Comparison of ENCODE assay signal across 20 cellular contexts in genomic region chr17:9999948-10000695, GRCh38.
A peak's percentile ranks its signal among the peaks of the same experiment; 100 is the strongest.
DNase-seq lines count a peak whose midpoint lies in the region; ATAC-seq and TF ChIP-seq lines count a peak whose summit lies in the region.
"Had no signal": no experiment of that assay in that cellular context is flagged by ENCODE, and none has a peak within 500 bp of the region (broad histone marks: within the 10 kb centered on the region; RNA-seq: fewer than 3 reads in every experiment).

No MANE protein-coding gene starts in this region.

- H3K4me1 ChIP-seq in OCI-LY7 (ENCODE audit: insufficient read depth, low read length, poor library complexity, severe bottlenecking) = no peaks in the 10 kb centered on the region

- no peak overlapping the region for H3K4me3 Mint-ChIP-seq in effector memory CD8-positive, alpha-beta T cell
- H3K4me3 Mint-ChIP-seq: B cell, endodermal cell, GM23338, IgD-negative memory B cell, naive B cell, type B pancreatic cell had no signal

- H3K27me3 Mint-ChIP-seq in effector memory CD8-positive, alpha-beta T cell = no peaks in the 10 kb centered on the region
- H3K27me3 Mint-ChIP-seq: B cell, naive B cell had no signal

- no peaks in the 10 kb centered on the region for H3K9me3 Mint-ChIP-seq in effector memory CD8-positive, alpha-beta T cell
- H3K9me3 Mint-ChIP-seq: endodermal cell, GM23338, IgD-negative memory B cell, type B pancreatic cell had no signal

- no peak overlapping the region for H2AFZ ChIP-seq in OCI-LY7 (ENCODE audit: low read length)
- H2AFZ ChIP-seq: GM23338 had no signal

- no peaks in the 10 kb centered on the region for H3K9me2 ChIP-seq in OCI-LY7 (ENCODE audit: insufficient read depth, low read length)

- no peaks in the 10 kb centered on the region for H3K9me3 ChIP-seq in OCI-LY7 (ENCODE audit: low read length)

- H3K4me1 Mint-ChIP-seq in effector memory CD8-positive, alpha-beta T cell (ENCODE audit: low read depth in 2 of 2) = peaks cover 4 to 8% of the 10 kb centered on the region in 2 donors
- H3K4me1 Mint-ChIP-seq: B cell, naive B cell had no signal

- POLR2A ChIA-PET in HEK293T (lab: Yijun Ruan, JAX) = no interaction called here
- POLR2A ChIA-PET in OCI-LY7 (lab: Charles Lee) = interaction anchor here (0.7 kb wide), 1 partner anchor 75 kb away, joined by 3 read pairs; no protein-coding TSS in a partner anchor

- H3K27ac ChIP-seq in OCI-LY7 (ENCODE audit: low read depth, low read length, poor library complexity, severe bottlenecking) = no peak overlapping the region

- H3K27ac Mint-ChIP-seq in effector memory CD8-positive, alpha-beta T cell = peak overlapping the region; percentile 2 to 55
- H3K27ac Mint-ChIP-seq: activated naive CD4-positive, alpha-beta T cell treated with anti-CD3 and anti-CD28 coated beads, Interleukin-2, amount 50 U/mL, for 72 hours; B cell; endodermal cell; GM23338; IgD-negative memory B cell; type B pancreatic cell had no signal

- no peaks in the 10 kb centered on the region for H3K36me3 ChIP-seq in OCI-LY7 (ENCODE audit: insufficient read depth, low read length)

- H4K20me1 ChIP-seq in OCI-LY7 (ENCODE audit: insufficient read depth, low read length) = no peaks in the 10 kb centered on the region

- intact Hi-C loops in OCI-LY7 (cut with micrococcal nuclease; ENCODE audit: unreplicated experiment) = no loop called here

- ATAC-seq in GM18867 (IDR thresholded peaks at IDR 0.05; ENCODE audit: unreplicated experiment) (peak; percentile 84), GM21381 (IDR thresholded peaks at IDR 0.05; ENCODE audit: unreplicated experiment) (peak; percentile 82), HG03025 (IDR thresholded peaks at IDR 0.05; ENCODE audit: low FRiP score, unreplicated experiment) (peak; percentile 39)
- no peak for ATAC-seq in effector memory CD8-positive, alpha-beta T cell (replicated peaks)
- ATAC-seq: activated naive CD4-positive, alpha-beta T cell treated with anti-CD3 and anti-CD28 coated beads, Interleukin-2, amount 50 U/mL, for 72 hours; GM23338 had no signal

- BruUV-seq in OCI-LY7 (replicated peaks; lab: Mats Ljungman, UMichigan) = no TSS peak

- no peaks in the 10 kb centered on the region for H3K79me2 ChIP-seq in OCI-LY7 (ENCODE audit: insufficient read depth, low read depth, low read length)

- DNase-seq in effector memory CD8-positive, alpha-beta T cell = no peak
- DNase-seq in HEK293T (ENCODE audit: extremely low spot score) (no peak), OCI-LY7 (ENCODE audit: low spot score) (no peak), DMS79 treated with DMSO at 0.1 percent for 48 hours (lab: John Stamatoyannopoulos, UW) (no peak)
- no peak for DNase-seq in stimulated activated CD8-positive, alpha-beta memory T cell treated with anti-CD3 and anti-CD28 coated beads, Interleukin-4, amount 100 ng/mL, for 48 hours
- DNase-seq: activated CD4-positive, alpha-beta T cell treated with anti-CD3 and anti-CD28 coated beads for 1 hour; DMS153; endodermal cell; foreskin fibroblast; naive B cell; NCI-H1105; NCI-H510A had no signal

- no peak overlapping the region for H3K4me3 ChIP-seq in OCI-LY7 (ENCODE audit: low read depth, low read length, poor library complexity, severe bottlenecking)
- H3K4me3 ChIP-seq: GM23338 had no signal

- H3K36me3 Mint-ChIP-seq in effector memory CD8-positive, alpha-beta T cell (ENCODE audit: insufficient read depth) = peaks cover 4% of the 10 kb centered on the region
- H3K36me3 Mint-ChIP-seq: activated naive CD4-positive, alpha-beta T cell treated with anti-CD3 and anti-CD28 coated beads, Interleukin-2, amount 50 U/mL, for 72 hours; naive B cell; type B pancreatic cell had no signal

- CTCF ChIA-PET in HEK293T (lab: Yijun Ruan, JAX) = no interaction called here
- CTCF ChIA-PET in OCI-LY7 (lab: Charles Lee; ENCODE audit: unreplicated experiment) = no interaction called here

- TF ChIP-seq CTCF in OCI-LY7 (conservative IDR thresholded peaks at IDR 0.05; ENCODE audit: low read length) = no peak

- no peak overlapping the region for H3K4me2 ChIP-seq in OCI-LY7 (ENCODE audit: low read length)
- H3K4me2 ChIP-seq: GM23338 had no signal

TF ChIP-seq in HEK293T, 16 proteins besides CTCF, POLR2A, EP300 and RAD21:
- TF ChIP-seq HDGF (IDR thresholded peaks at IDR 0.05; ENCODE audit: borderline replicate concordance) (no peak), PKNOX1 (IDR thresholded peaks at IDR 0.05) (no peak), ZNF384 (IDR thresholded peaks at IDR 0.05) (no peak), TARDBP (IDR thresholded peaks at IDR 0.05) (no peak), ARNT (IDR thresholded peaks at IDR 0.05) (no peak), L3MBTL2 (conservative IDR thresholded peaks at IDR 0.05) (no peak), CTBP1 (IDR thresholded peaks at IDR 0.05; ENCODE audit: borderline replicate concordance) (no peak), FOXA1 (IDR thresholded peaks at IDR 0.05) (no peak), LEF1 (IDR thresholded peaks at IDR 0.05; ENCODE audit: borderline replicate concordance) (no peak), SUZ12 (IDR thresholded peaks at IDR 0.05) (no peak)
